ENCODE assay signal across 27 cellular contexts in the genomic region with DNA sequence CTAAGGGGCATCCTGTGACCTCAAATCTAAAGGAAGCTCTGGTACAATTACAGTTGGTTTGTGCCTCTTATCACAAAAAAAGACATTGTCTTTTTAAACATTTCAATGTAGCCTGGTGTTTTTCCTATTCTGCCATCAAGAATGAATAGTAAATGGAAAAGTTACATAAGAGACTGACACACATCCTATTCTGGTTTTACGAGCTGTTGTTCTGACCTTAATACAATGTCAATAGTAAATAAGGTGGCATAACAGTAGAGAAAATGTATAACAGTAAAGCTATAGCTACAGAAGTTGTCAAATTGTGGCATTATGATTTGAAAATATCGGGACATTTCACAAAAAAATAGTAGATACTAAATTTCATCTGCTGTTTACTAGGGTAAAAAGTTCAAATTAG.
"Had no signal": no experiment of that assay in that cellular context is flagged by ENCODE, and none has a peak within 500 bp of the region (broad histone marks: within the 10 kb centered on the region; RNA-seq: fewer than 3 reads in every experiment).

No MANE protein-coding gene starts in this region.

- H2AFZ ChIP-seq: hepatocyte had no signal

- ATAC-seq: activated CD4-positive, alpha-beta T cell treated with anti-CD3 and anti-CD28 coated beads for 36 hours; activated CD8-positive, alpha-beta memory T cell treated with anti-CD3 and anti-CD28 coated beads, Interleukin-2, amount 10 ng/mL, durations not matched to agents 7 days and 5 days; activated CD8-positive, alpha-beta T cell treated with anti-CD3 and anti-CD28 coated beads, Interleukin-2, amount 10 ng/mL, durations not matched to agents 7 days and 5 days; gastroesophageal sphincter; left cardiac atrium; left ventricle myocardium superior; sciatic nerve; stimulated activated naive B cell treated with anti-CD40 and anti-IgM and Interleukin-4, amounts not matched to agents 10 μg/mL and 1 μg/mL and 100 μg/mL, for 72 hours had no signal

- DNase-seq: activated B cell treated with CpG ODN at 0.5 μM for 24 hours; activated CD4-positive, alpha-beta T cell treated with anti-CD3 and anti-CD28 coated beads for 36 hours; activated CD8-positive, alpha-beta memory T cell treated with anti-CD3 and anti-CD28 coated beads, Interleukin-2, amount 10 ng/mL, durations not matched to agents 7 days and 5 days; activated CD8-positive, alpha-beta T cell treated with anti-CD3 and anti-CD28 coated beads, Interleukin-2, amount 10 ng/mL, durations not matched to agents 7 days and 5 days; activated effector memory CD4-positive, alpha-beta T cell treated with Interleukin-2 at 50 U/mL for 16 hours; activated naive CD4-positive, alpha-beta T cell treated with anti-CD3 and anti-CD28 coated beads for 36 hours; activated naive CD8-positive, alpha-beta T cell treated with anti-CD3 and anti-CD28 coated beads for 36 hours; adrenal gland; central memory CD4-positive, alpha-beta T cell; effector memory CD4-positive, alpha-beta T cell; islet precursor cell; left cardiac atrium; left ventricle myocardium superior; naive B cell; nephron progenitor cell; retina; small intestine; stimulated activated CD4-positive, alpha-beta T cell treated with anti-CD3 and anti-CD28 coated beads, Interleukin-4, amount 100 ng/mL, for 4 hours; stimulated activated CD8-positive, alpha-beta memory T cell treated with anti-CD3 and anti-CD28 coated beads, Interleukin-4, amount 100 ng/mL, for 48 hours; stimulated activated naive B cell treated with anti-CD40 and anti-IgM and Interleukin-4, amounts not matched to agents 10 μg/mL and 1 μg/mL and 100 μg/mL, for 72 hours; T-helper 1 cell; testis; uterus had no signal

- H3K9me3 ChIP-seq: adrenal gland, gastroesophageal sphincter, neutrophil, testis, uterus had no signal

- H3K27me3 ChIP-seq: adrenal gland, gastroesophageal sphincter, hepatocyte, neutrophil, testis, uterus had no signal

- H3K4me2 ChIP-seq: hepatocyte had no signal

- H3K27ac ChIP-seq: adrenal gland, gastroesophageal sphincter, hepatocyte, neutrophil, testis, uterus had no signal

- H3K4me3 ChIP-seq: adrenal gland, gastroesophageal sphincter, hepatocyte, testis, uterus had no signal

- H3K4me1 ChIP-seq: testis, uterus had no signal
